In the genomic region with DNA sequence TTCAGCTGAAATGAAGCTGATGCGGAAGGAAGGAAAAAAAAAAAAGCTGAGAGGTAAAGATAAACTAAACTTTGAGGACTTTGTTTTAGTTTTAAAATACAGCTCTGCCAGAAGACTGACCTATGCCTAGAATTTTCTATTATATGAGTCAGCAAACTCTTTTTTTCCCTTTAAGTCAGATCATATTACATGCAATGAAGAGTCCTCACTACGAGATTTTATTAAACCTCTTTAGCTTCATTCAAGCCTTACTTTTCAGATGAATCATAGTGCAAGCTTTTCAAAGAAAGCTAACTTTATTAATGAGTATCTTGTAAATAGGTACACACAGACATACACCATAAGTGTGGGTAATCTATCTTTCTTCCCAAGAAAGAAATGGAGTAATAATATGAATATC, we compare ENCODE assay signal across 19 cellular contexts. TPM values are rescaled to one million over a fixed set of nuclear protein-coding genes. Genes with fewer than 3 reads are reported as not detected.
"Had no signal": no experiment of that assay in that cellular context is flagged by ENCODE, and none has a peak within 500 bp of the region (broad histone marks: within the 10 kb centered on the region; RNA-seq: fewer than 3 reads in every experiment).

No MANE protein-coding gene starts in this region.

- ATAC-seq: activated naive CD4-positive, alpha-beta T cell treated with anti-CD3 and anti-CD28 coated beads, Interleukin-2, amount 50 U/mL, for 72 hours; activated T-cell treated with anti-CD3 and anti-CD28 coated beads, Interleukin-2, amount 50 U/mL, for 4 hours; left cardiac atrium; natural killer cell; sciatic nerve had no signal

- H3K4me3 Mint-ChIP-seq: activated T-cell treated with anti-CD3 and anti-CD28 coated beads, Interleukin-2, amount 50 U/mL, for 4 hours; natural killer cell had no signal

- H3K27me3 ChIP-seq: cardiac muscle cell, esophagus squamous epithelium, hepatocyte had no signal

- H3K27ac Mint-ChIP-seq: activated naive CD4-positive, alpha-beta T cell treated with anti-CD3 and anti-CD28 coated beads, Interleukin-2, amount 50 U/mL, for 72 hours; natural killer cell had no signal

- H3K4me3 ChIP-seq: cardiac muscle cell, esophagus squamous epithelium, hepatocyte, lung, prostate gland had no signal

- DNase-seq: activated CD4-positive, alpha-beta T cell treated with anti-CD3 and anti-CD28 coated beads, Interleukin-2, amount 50 U/mL, for 48 hours; activated effector memory CD4-positive, alpha-beta T cell treated with anti-CD3 and anti-CD28 coated beads, Interleukin-2, amount 50 U/mL, for 16 hours; activated T-cell treated with anti-CD3 and anti-CD28 coated beads, Interleukin-2, amount 50 U/mL, for 4 hours; amygdala; esophagus squamous epithelium; left cardiac atrium; natural killer cell; nucleus accumbens; stimulated activated naive CD4-positive, alpha-beta T cell; trophoblast cell had no signal

- FAIRE-seq: colon had no signal

- H3K36me3 Mint-ChIP-seq: natural killer cell had no signal

- H3K27ac ChIP-seq: cardiac muscle cell, esophagus squamous epithelium, hepatocyte, prostate gland had no signal

- H3K4me1 Mint-ChIP-seq: natural killer cell had no signal

- H3K9me3 ChIP-seq: esophagus squamous epithelium, prostate gland had no signal

- H3K4me1 ChIP-seq: esophagus squamous epithelium, prostate gland had no signal

- H3K36me3 ChIP-seq: cardiac muscle cell, esophagus squamous epithelium, prostate gland had no signal

RNA-seq across cellular contexts. Expression of a gene that starts 57.8 kb away (rescaled TPM):
- total RNA-seq: activated naive CD4-positive, alpha-beta T cell treated with anti-CD3 and anti-CD28 coated beads, Interleukin-2, amount 50 U/mL, for 72 hours; activated T-cell treated with anti-CD3 and anti-CD28 coated beads, Interleukin-2, amount 50 U/mL, for 4 hours; cardiac muscle cell; esophagus squamous epithelium; hepatocyte; left cardiac atrium; mucosa of gallbladder; natural killer cell; T-helper 2 cell treated with Interferon-gamma antibody and Interleukin-4, amounts not matched to agents 100 ng/mL and 5 ng/mL, for 36 hours had no signal
- polyA plus RNA-seq: cardiac muscle cell, hepatocyte, lung had no signal
